Comparison of ENCODE assay signal across 1 cellular context in the genomic region with DNA sequence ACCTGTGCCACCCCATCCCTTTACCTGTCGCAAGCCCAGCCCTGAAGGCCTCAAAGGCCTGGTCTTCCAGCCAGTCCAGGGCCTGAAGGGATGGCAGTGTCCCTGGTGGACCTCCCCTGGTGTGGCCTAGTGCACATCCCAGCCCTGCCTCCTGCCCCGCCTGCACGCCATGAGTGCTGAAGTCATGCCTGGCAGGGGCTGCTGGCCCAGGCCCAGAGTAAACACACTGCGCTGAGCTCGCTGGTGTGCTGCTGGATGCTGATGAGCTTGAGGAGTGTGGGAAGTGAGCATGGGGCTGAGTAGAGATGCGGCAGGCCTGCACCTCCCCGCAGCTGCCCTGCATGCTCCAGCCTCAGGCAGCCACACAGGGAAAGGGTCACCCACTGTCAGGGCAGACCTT.
TF ChIP-seq lines count a peak whose summit lies in the region.

No MANE protein-coding gene starts in this region.

TF ChIP-seq in HEK293, 187 proteins besides CTCF, POLR2A, EP300 and RAD21 (continued from another document and continues in another):
- TF ChIP-seq, protein P1, sequence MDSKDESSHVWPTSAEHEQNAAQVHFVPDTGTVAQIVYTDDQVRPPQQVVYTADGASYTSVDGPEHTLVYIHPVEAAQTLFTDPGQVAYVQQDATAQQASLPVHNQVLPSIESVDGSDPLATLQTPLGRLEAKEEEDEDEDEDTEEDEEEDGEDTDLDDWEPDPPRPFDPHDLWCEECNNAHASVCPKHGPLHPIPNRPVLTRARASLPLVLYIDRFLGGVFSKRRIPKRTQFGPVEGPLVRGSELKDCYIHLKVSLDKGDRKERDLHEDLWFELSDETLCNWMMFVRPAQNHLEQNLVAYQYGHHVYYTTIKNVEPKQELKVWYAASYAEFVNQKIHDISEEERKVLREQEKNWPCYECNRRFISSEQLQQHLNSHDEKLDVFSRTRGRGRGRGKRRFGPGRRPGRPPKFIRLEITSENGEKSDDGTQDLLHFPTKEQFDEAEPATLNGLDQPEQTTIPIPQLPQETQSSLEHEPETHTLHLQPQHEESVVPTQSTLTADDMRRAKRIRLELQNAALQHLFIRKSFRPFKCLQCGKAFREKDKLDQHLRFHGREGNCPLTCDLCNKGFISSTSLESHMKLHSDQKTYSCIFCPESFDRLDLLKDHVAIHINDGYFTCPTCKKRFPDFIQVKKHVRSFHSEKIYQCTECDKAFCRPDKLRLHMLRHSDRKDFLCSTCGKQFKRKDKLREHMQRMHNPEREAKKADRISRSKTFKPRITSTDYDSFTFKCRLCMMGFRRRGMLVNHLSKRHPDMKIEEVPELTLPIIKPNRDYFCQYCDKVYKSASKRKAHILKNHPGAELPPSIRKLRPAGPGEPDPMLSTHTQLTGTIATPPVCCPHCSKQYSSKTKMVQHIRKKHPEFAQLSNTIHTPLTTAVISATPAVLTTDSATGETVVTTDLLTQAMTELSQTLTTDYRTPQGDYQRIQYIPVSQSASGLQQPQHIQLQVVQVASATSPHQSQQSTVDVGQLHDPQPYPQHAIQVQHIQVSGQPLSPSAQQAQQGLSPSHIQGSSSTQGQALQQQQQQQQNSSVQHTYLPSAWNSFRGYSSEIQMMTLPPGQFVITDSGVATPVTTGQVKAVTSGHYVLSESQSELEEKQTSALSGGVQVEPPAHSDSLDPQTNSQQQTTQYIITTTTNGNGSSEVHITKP (tag by site-specific recombination; IDR thresholded peaks at IDR 0.05): no peak; the same call in none of the 2 replicates
- TF ChIP-seq ZNF792 (tag by site-specific recombination; IDR thresholded peaks at IDR 0.05): no peak
- TF ChIP-seq ZNF10 (tag by site-specific recombination; IDR thresholded peaks at IDR 0.05): peak; percentile 94
- no peak for TF ChIP-seq ZNF248 (tag by site-specific recombination; IDR thresholded peaks at IDR 0.05)
- TF ChIP-seq ZNF2 (tag by site-specific recombination; IDR thresholded peaks at IDR 0.05): peak; percentile 93
- peak; percentile 63; the same call in 1 of the 2 replicates for TF ChIP-seq ZNF76 (tag by site-specific recombination; IDR thresholded peaks at IDR 0.05; ENCODE audit: borderline replicate concordance, low read depth)
- TF ChIP-seq SALL2 (tag by site-specific recombination; IDR thresholded peaks at IDR 0.05; ENCODE audit: borderline replicate concordance): no peak
- TF ChIP-seq GLIS2 (tag by site-specific recombination; IDR thresholded peaks at IDR 0.05): peak; percentile 97
- TF ChIP-seq ZNF16 (tag by site-specific recombination; IDR thresholded peaks at IDR 0.05; ENCODE audit: low read depth): no peak
- no peak for TF ChIP-seq SETDB1 (IDR thresholded peaks at IDR 0.05; ENCODE audit: insufficient read length, low read length)
- no peak for TF ChIP-seq ZNF777 (tag by site-specific recombination; IDR thresholded peaks at IDR 0.05; ENCODE audit: borderline replicate concordance)
- TF ChIP-seq ZNF433 (tag by site-specific recombination; IDR thresholded peaks at IDR 0.05; ENCODE audit: low read depth): no peak
- peak; percentile 49; the same call in 1 of the 2 replicates for TF ChIP-seq ZNF501 (tag by site-specific recombination; IDR thresholded peaks at IDR 0.05)
- TF ChIP-seq ZBTB48 (tag by site-specific recombination; IDR thresholded peaks at IDR 0.05): peak; percentile 70
- peak; percentile 67; the same call in 1 of the 2 replicates for TF ChIP-seq ZFP3 (tag by site-specific recombination; IDR thresholded peaks at IDR 0.05; ENCODE audit: low read depth)
- TF ChIP-seq, protein P2, sequence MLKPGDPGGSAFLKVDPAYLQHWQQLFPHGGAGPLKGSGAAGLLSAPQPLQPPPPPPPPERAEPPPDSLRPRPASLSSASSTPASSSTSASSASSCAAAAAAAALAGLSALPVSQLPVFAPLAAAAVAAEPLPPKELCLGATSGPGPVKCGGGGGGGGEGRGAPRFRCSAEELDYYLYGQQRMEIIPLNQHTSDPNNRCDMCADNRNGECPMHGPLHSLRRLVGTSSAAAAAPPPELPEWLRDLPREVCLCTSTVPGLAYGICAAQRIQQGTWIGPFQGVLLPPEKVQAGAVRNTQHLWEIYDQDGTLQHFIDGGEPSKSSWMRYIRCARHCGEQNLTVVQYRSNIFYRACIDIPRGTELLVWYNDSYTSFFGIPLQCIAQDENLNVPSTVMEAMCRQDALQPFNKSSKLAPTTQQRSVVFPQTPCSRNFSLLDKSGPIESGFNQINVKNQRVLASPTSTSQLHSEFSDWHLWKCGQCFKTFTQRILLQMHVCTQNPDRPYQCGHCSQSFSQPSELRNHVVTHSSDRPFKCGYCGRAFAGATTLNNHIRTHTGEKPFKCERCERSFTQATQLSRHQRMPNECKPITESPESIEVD (tag by site-specific recombination; IDR thresholded peaks at IDR 0.05): no peak
- TF ChIP-seq ZNF530 (tag by site-specific recombination; IDR thresholded peaks at IDR 0.05; ENCODE audit: low read depth): no peak
- TF ChIP-seq, protein P3, sequence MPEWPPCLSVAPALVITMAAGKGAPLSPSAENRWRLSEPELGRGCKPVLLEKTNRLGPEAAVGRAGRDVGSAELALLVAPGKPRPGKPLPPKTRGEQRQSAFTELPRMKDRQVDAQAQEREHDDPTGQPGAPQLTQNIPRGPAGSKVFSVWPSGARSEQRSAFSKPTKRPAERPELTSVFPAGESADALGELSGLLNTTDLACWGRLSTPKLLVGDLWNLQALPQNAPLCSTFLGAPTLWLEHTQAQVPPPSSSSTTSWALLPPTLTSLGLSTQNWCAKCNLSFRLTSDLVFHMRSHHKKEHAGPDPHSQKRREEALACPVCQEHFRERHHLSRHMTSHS (tag by site-specific recombination; IDR thresholded peaks at IDR 0.05): no peak
- no peak for TF ChIP-seq HOXD13 (CRISPR knock-in tag; IDR thresholded peaks at IDR 0.05; ENCODE audit: borderline replicate concordance)
- TF ChIP-seq ZNF529 (tag by site-specific recombination; IDR thresholded peaks at IDR 0.05; ENCODE audit: insufficient replicate concordance): no peak
- no peak for TF ChIP-seq TRIM28 (IDR thresholded peaks at IDR 0.05; ENCODE audit: borderline replicate concordance, low read length)
- peak; percentile 79 for TF ChIP-seq ZNF629 (tag by site-specific recombination; IDR thresholded peaks at IDR 0.05)
- no peak for TF ChIP-seq ZNF175 (tag by site-specific recombination; IDR thresholded peaks at IDR 0.05)
- peak; percentile 67 for TF ChIP-seq IKZF3 (tag by site-specific recombination; IDR thresholded peaks at IDR 0.05)
- no peak for TF ChIP-seq ZNF521 (tag by site-specific recombination; IDR thresholded peaks at IDR 0.05)
- peak; percentile 78 for TF ChIP-seq ZEB2 (tag by site-specific recombination; IDR thresholded peaks at IDR 0.05)
- peak; percentile 65 for TF ChIP-seq ZFHX2 (tag by site-specific recombination; conservative IDR thresholded peaks at IDR 0.05)
- TF ChIP-seq ZNF184 (tag by site-specific recombination; IDR thresholded peaks at IDR 0.05): no peak
- TF ChIP-seq ZFP37 (tag by site-specific recombination; IDR thresholded peaks at IDR 0.05): peak; percentile 34; the same call in 1 of the 2 replicates
- TF ChIP-seq GFI1B (tag by site-specific recombination; IDR thresholded peaks at IDR 0.05): no peak
- TF ChIP-seq, protein P4, sequence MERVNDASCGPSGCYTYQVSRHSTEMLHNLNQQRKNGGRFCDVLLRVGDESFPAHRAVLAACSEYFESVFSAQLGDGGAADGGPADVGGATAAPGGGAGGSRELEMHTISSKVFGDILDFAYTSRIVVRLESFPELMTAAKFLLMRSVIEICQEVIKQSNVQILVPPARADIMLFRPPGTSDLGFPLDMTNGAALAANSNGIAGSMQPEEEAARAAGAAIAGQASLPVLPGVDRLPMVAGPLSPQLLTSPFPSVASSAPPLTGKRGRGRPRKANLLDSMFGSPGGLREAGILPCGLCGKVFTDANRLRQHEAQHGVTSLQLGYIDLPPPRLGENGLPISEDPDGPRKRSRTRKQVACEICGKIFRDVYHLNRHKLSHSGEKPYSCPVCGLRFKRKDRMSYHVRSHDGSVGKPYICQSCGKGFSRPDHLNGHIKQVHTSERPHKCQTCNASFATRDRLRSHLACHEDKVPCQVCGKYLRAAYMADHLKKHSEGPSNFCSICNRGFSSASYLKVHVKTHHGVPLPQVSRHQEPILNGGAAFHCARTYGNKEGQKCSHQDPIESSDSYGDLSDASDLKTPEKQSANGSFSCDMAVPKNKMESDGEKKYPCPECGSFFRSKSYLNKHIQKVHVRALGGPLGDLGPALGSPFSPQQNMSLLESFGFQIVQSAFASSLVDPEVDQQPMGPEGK (tag by site-specific recombination; IDR thresholded peaks at IDR 0.05): peak; percentile 94
- TF ChIP-seq MZF1 (tag by site-specific recombination; IDR thresholded peaks at IDR 0.05; ENCODE audit: borderline replicate concordance): no peak; the same call in 1 of the 2 replicates
- TF ChIP-seq, protein P5, sequence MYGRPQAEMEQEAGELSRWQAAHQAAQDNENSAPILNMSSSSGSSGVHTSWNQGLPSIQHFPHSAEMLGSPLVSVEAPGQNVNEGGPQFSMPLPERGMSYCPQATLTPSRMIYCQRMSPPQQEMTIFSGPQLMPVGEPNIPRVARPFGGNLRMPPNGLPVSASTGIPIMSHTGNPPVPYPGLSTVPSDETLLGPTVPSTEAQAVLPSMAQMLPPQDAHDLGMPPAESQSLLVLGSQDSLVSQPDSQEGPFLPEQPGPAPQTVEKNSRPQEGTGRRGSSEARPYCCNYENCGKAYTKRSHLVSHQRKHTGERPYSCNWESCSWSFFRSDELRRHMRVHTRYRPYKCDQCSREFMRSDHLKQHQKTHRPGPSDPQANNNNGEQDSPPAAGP (tag by site-specific recombination; IDR thresholded peaks at IDR 0.05): peak; percentile 94
- no peak for TF ChIP-seq KLF16 (tag by site-specific recombination; IDR thresholded peaks at IDR 0.05)
- no peak for TF ChIP-seq ZNF549 (tag by site-specific recombination; IDR thresholded peaks at IDR 0.05)
- TF ChIP-seq KLF9 (tag by site-specific recombination; IDR thresholded peaks at IDR 0.05; ENCODE audit: low read depth): peak; percentile 20
- TF ChIP-seq BCL11B (tag by site-specific recombination; IDR thresholded peaks at IDR 0.05; ENCODE audit: low read depth): 0 out of 2 replicates have a peak, but pooled peaks have one; percentile 41
- TF ChIP-seq ZNF404 (tag by site-specific recombination; IDR thresholded peaks at IDR 0.05): no peak
- TF ChIP-seq ZNF221 (tag by site-specific recombination; IDR thresholded peaks at IDR 0.05; ENCODE audit: borderline replicate concordance): no peak
- no peak for TF ChIP-seq ZNF354C (tag by site-specific recombination; IDR thresholded peaks at IDR 0.05; ENCODE audit: borderline replicate concordance, low read depth)
- no peak; the same call in 1 of the 2 replicates for TF ChIP-seq ZNF610 (tag by site-specific recombination; IDR thresholded peaks at IDR 0.05; ENCODE audit: borderline replicate concordance)
- TF ChIP-seq ZNF214 (tag by site-specific recombination; IDR thresholded peaks at IDR 0.05; ENCODE audit: borderline replicate concordance): no peak
- no peak for TF ChIP-seq ZNF626 (tag by site-specific recombination; IDR thresholded peaks at IDR 0.05)
- TF ChIP-seq, protein P6, sequence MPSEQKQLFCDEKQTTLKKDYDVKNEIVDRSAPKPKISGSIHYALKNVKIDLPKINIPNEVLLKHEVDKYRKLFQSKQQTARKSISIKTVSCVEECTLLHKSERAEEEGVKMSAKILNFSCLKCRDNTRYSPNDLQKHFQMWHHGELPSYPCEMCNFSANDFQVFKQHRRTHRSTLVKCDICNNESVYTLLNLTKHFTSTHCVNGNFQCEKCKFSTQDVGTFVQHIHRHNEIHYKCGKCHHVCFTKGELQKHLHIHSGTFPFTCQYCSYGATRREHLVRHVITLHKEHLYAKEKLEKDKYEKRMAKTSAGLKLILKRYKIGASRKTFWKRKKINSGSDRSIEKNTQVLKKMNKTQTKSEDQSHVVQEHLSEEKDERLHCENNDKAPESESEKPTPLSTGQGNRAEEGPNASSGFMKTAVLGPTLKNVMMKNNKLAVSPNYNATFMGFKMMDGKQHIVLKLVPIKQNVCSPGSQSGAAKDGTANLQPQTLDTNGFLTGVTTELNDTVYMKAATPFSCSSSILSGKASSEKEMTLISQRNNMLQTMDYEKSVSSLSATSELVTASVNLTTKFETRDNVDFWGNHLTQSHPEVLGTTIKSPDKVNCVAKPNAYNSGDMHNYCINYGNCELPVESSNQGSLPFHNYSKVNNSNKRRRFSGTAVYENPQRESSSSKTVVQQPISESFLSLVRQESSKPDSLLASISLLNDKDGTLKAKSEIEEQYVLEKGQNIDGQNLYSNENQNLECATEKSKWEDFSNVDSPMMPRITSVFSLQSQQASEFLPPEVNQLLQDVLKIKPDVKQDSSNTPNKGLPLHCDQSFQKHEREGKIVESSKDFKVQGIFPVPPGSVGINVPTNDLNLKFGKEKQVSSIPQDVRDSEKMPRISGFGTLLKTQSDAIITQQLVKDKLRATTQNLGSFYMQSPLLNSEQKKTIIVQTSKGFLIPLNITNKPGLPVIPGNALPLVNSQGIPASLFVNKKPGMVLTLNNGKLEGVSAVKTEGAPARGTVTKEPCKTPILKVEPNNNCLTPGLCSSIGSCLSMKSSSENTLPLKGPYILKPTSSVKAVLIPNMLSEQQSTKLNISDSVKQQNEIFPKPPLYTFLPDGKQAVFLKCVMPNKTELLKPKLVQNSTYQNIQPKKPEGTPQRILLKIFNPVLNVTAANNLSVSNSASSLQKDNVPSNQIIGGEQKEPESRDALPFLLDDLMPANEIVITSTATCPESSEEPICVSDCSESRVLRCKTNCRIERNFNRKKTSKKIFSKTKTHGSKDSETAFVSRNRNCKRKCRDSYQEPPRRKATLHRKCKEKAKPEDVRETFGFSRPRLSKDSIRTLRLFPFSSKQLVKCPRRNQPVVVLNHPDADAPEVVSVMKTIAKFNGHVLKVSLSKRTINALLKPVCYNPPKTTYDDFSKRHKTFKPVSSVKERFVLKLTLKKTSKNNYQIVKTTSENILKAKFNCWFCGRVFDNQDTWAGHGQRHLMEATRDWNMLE (tag by site-specific recombination; conservative IDR thresholded peaks at IDR 0.05; ENCODE audit: low read depth): peak; percentile 48
- TF ChIP-seq MEIS1 (CRISPR knock-in tag; IDR thresholded peaks at IDR 0.05; ENCODE audit: borderline replicate concordance): no peak
- peak; percentile 56 for TF ChIP-seq ZNF324 (tag by site-specific recombination; IDR thresholded peaks at IDR 0.05)
